11 cellular contexts compared by ENCODE assay signal in genomic region chr16:87874639-87875472, GRCh38.
DNase-seq lines count a peak whose midpoint lies in the region; ATAC-seq lines count a peak whose summit lies in the region.
"Had no signal": no experiment of that assay in that cellular context is flagged by ENCODE, and none has a peak within 500 bp of the region (broad histone marks: within the 10 kb centered on the region; RNA-seq: fewer than 3 reads in every experiment).

No MANE protein-coding gene starts in this region.

- no peaks in the 10 kb centered on the region for H3K9me3 Mint-ChIP-seq in memory B cell
- H3K9me3 Mint-ChIP-seq in stimulated activated naive B cell treated with anti-CD40 and anti-IgM and Interleukin-4, amounts not matched to agents 10 μg/mL and 1 μg/mL and 100 μg/mL, for 72 hours = no peaks in the 10 kb centered on the region
- H3K9me3 Mint-ChIP-seq: IgD-negative memory B cell had no signal

- ATAC-seq in memory B cell (ENCODE audit: low read depth) = no peak
- ATAC-seq in stimulated activated naive B cell treated with anti-CD40 and anti-IgM and Interleukin-4, amounts not matched to agents 10 μg/mL and 1 μg/mL and 100 μg/mL, for 72 hours (replicated peaks) = peak; percentile 82 to 88
- ATAC-seq in GM21717 (IDR thresholded peaks at IDR 0.05; ENCODE audit: unreplicated experiment) = no peak

- no peak overlapping the region for H3K4me3 Mint-ChIP-seq in memory B cell
- H3K4me3 Mint-ChIP-seq in stimulated activated naive B cell treated with anti-CD40 and anti-IgM and Interleukin-4, amounts not matched to agents 10 μg/mL and 1 μg/mL and 100 μg/mL, for 72 hours = peak overlapping the region; percentile 17 to 56

- peaks cover 16% of the 10 kb centered on the region for H3K27me3 Mint-ChIP-seq in memory B cell
- peaks cover 2 to 14% of the 10 kb centered on the region in 2 donors for H3K27me3 Mint-ChIP-seq in stimulated activated naive B cell treated with anti-CD40 and anti-IgM and Interleukin-4, amounts not matched to agents 10 μg/mL and 1 μg/mL and 100 μg/mL, for 72 hours

- no peaks in the 10 kb centered on the region for H3K36me3 Mint-ChIP-seq in memory B cell
- H3K36me3 Mint-ChIP-seq in stimulated activated naive B cell treated with anti-CD40 and anti-IgM and Interleukin-4, amounts not matched to agents 10 μg/mL and 1 μg/mL and 100 μg/mL, for 72 hours = no peaks in the 10 kb centered on the region

- peak; percentile 83 for DNase-seq in activated CD8-positive, alpha-beta memory T cell treated with anti-CD3 and anti-CD28 coated beads for 24 hours
- no peak for DNase-seq in activated CD8-positive, alpha-beta memory T cell treated with anti-CD3 and anti-CD28 coated beads, Interleukin-2, amount 50 U/mL, for 48 hours
- DNase-seq in activated CD8-positive, alpha-beta memory T cell treated with anti-CD3 and anti-CD28 coated beads, Interleukin-2, amount 50 U/mL, for 4 hours = peak; percentile 80
- DNase-seq in memory B cell (ENCODE audit: low spot score in 2 of 2) (no peak), NCI-H1105 (lab: John Stamatoyannopoulos, UW) (no peak), kidney glomerular epithelial cell (lab: John Stamatoyannopoulos, UW) (no peak)
- peak; percentile 65 for DNase-seq in stimulated activated naive B cell treated with anti-CD40 and anti-IgM and Interleukin-4, amounts not matched to agents 10 μg/mL and 1 μg/mL and 100 μg/mL, for 72 hours
- DNase-seq: kidney, NCI-H69 had no signal

- H3K27ac Mint-ChIP-seq in memory B cell = peak overlapping the region; percentile 4
- peak overlapping the region; percentile 79 for H3K27ac Mint-ChIP-seq in stimulated activated naive B cell treated with anti-CD40 and anti-IgM and Interleukin-4, amounts not matched to agents 10 μg/mL and 1 μg/mL and 100 μg/mL, for 72 hours

- peaks cover 12% of the 10 kb centered on the region for H3K4me1 Mint-ChIP-seq in memory B cell
- peaks cover 26 to 72% of the 10 kb centered on the region in 2 donors for H3K4me1 Mint-ChIP-seq in stimulated activated naive B cell treated with anti-CD40 and anti-IgM and Interleukin-4, amounts not matched to agents 10 μg/mL and 1 μg/mL and 100 μg/mL, for 72 hours

Comparison
In these comparisons a context has a peak if more than half of its experiments do, and no peak if none do; other contexts are left out.
1. DNase-seq: peak in activated CD8-positive, alpha-beta memory T cell treated with anti-CD3 and anti-CD28 coated beads for 24 hours (single experiment), activated CD8-positive, alpha-beta memory T cell treated with anti-CD3 and anti-CD28 coated beads, Interleukin-2, amount 50 U/mL, for 4 hours (single experiment) and stimulated activated naive B cell treated with anti-CD40 and anti-IgM and Interleukin-4, amounts not matched to agents 10 μg/mL and 1 μg/mL and 100 μg/mL, for 72 hours (single experiment); none in activated CD8-positive, alpha-beta memory T cell treated with anti-CD3 and anti-CD28 coated beads, Interleukin-2, amount 50 U/mL, for 48 hours (single experiment), memory B cell (0 of 2), NCI-H1105 (single experiment) and kidney glomerular epithelial cell (single experiment).
2. ATAC-seq: peak in stimulated activated naive B cell treated with anti-CD40 and anti-IgM and Interleukin-4, amounts not matched to agents 10 μg/mL and 1 μg/mL and 100 μg/mL, for 72 hours (2 of 2); none in memory B cell (single experiment) and GM21717 (single experiment).